ENCODE assay signal across 9 cellular contexts in the genomic region with DNA sequence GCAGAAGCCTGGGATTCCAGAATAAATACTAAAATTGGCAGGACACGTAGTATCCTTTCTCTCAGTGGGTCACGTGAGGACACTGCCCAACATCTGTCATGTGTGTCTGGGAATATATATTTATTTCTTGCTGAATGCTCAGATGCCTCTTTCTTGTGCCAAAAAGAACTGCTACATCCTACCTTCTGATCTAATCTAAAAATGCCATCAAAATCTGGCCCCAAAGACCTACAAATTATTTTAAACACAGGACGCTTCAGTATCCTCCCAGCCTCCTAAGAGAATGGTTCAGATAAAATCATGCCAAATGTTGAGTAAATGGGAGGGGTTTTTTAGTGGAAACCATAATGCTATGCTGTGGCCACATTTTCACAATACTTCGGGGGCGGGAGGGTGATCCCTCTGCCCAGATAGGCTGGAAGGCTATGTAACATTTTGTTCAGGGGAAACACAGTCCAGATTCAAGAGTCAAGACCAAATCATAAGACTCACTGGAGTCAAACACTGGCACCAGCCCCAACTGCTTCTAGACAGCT. TPM values are rescaled to one million over a fixed set of nuclear protein-coding genes. Genes with fewer than 3 reads are reported as not detected.
DNase-seq lines count a peak whose midpoint lies in the region; ATAC-seq, FAIRE-seq and TF ChIP-seq lines count a peak whose summit lies in the region.
"Had no signal": no experiment of that assay in that cellular context is flagged by ENCODE, and none has a peak within 500 bp of the region (broad histone marks: within the 10 kb centered on the region; RNA-seq: fewer than 3 reads in every experiment).

No MANE protein-coding gene starts in this region.

- no peak for TF ChIP-seq POLR2A in K562 (conservative IDR thresholded peaks at IDR 0.05)
- TF ChIP-seq POLR2A in transverse colon (IDR thresholded peaks at IDR 0.05) = no peak

- no peak for TF ChIP-seq CTCF in K562 (IDR thresholded peaks at IDR 0.05 in 2 of 3, conservative IDR thresholded peaks at IDR 0.05 in 1 of 3; ENCODE audit: insufficient read depth in 2 of 3, low read depth in 1 of 3, low read length in 3 of 3)
- TF ChIP-seq CTCF in lung (IDR thresholded peaks at IDR 0.05; ENCODE audit: control extremely low read depth, extremely low read depth) = no peak
- no peak for TF ChIP-seq CTCF in transverse colon (IDR thresholded peaks at IDR 0.05)

- no TSS peak for BruUV-seq in K562 (replicated peaks; lab: Mats Ljungman, UMichigan)

- no peaks in the 10 kb centered on the region for H4K20me1 ChIP-seq in K562 (replicated peaks; ENCODE audit: control insufficient read depth, insufficient read depth, low read length)

- no peak for TF ChIP-seq RAD21 in K562 (CRISPR knock-in tag; conservative IDR thresholded peaks at IDR 0.05 in 1 of 2, IDR thresholded peaks at IDR 0.05 in 1 of 2)

- no peak overlapping the region for H3K9ac ChIP-seq in K562 (ENCODE audit: insufficient read depth in 1 of 2, low read depth in 2 of 2, low read length in 2 of 2)

- H3K27me3 ChIP-seq in K562 (ENCODE audit: control insufficient read depth in 2 of 2, insufficient read depth in 2 of 2, low read length in 2 of 2) (no peaks in the 10 kb centered on the region), lung (ENCODE audit: control insufficient read depth, insufficient read depth) (no peaks in the 10 kb centered on the region), transverse colon (no peaks in the 10 kb centered on the region)

- in situ Hi-C loops in K562 (cut with MboI) (no loop called here), transverse colon (cut with MboI; ENCODE audit: low pct_ligation_motif_present in 1 of 4, low pct_unique_long_range_greater_than_20kb in 1 of 4, low sequenced_read_pairs in 3 of 4) (loop anchor here in 3 of 4 donors (10.0 to 25.0 kb wide), 3 partner anchors 139 to 292 kb away; a partner anchor contains a TSS)

- H3K79me2 ChIP-seq in K562 (ENCODE audit: control insufficient read depth, insufficient read depth, low read length) = no peaks in the 10 kb centered on the region

- H3K9me3 ChIP-seq in K562 (replicated peaks; ENCODE audit: control insufficient read depth, insufficient read depth, low read depth, low read length) (no peaks in the 10 kb centered on the region), lung (ENCODE audit: control insufficient read depth in 2 of 2, insufficient read depth in 1 of 2, low read length in 1 of 2) (no peaks in the 10 kb centered on the region), transverse colon (no peaks in the 10 kb centered on the region)

- CTCF ChIA-PET in K562 (lab: Yijun Ruan, JAX; ENCODE audit: low intra/inter-chr PET ratio) = no interaction called here

- POLR2A ChIA-PET in K562 (lab: Yijun Ruan, JAX) = interaction anchor here (0.8 to 1.4 kb wide), 3 partner anchors 9 to 20 kb away, joined by 3 to 6 read pairs (median 4); no protein-coding TSS in a partner anchor

- H3K4me3 ChIP-seq in K562 (no peak overlapping the region), lung (no peak overlapping the region), transverse colon (no peak overlapping the region)

- H3K27ac ChIP-seq in K562 (ENCODE audit: extremely low read depth, low read depth, low read length) (no peak overlapping the region), lung (ENCODE audit: low read depth in 1 of 2, low read length in 1 of 2) (peak overlapping the region; percentile 70 to 77), transverse colon (peak overlapping the region; percentile 68 to 77 (median 70))
- H3K27ac ChIP-seq: C4-2B had no signal

- FAIRE-seq in K562 (lab: Jason Lieb, UNC) = no peak

- peak; percentile 38 for DNase-seq in activated CD4-positive, alpha-beta T cell treated with anti-CD3 and anti-CD28 coated beads for 48 hours
- no peak for DNase-seq in activated CD4-positive, alpha-beta T cell treated with anti-CD3 and anti-CD28 coated beads, Interleukin-2, amount 50 U/mL, for 1 hour
- DNase-seq in K562 (ENCODE audit: extremely low read depth in 1 of 4, low spot score in 3 of 4) = no peak
- peak; percentile 61 for DNase-seq in lung (ENCODE audit: low spot score)
- DNase-seq in transverse colon = peak; percentile 41
- no peak for DNase-seq in ecto neural progenitor cell (ENCODE audit: low spot score)
- no peak for DNase-seq in activated CD4-positive, alpha-beta T cell treated with anti-CD3 and anti-CD28 coated beads, Interleukin-2, amount 50 U/mL, for 48 hours

- intact Hi-C loops in K562 (cut with micrococcal nuclease) (no loop called here), transverse colon (cut with DNase I; ENCODE audit: low total_unique reads) (no loop called here)

- WGBS in K562 (ENCODE audit: insufficient coverage, low coverage, missing lambda C conversion rate) = 55% methylated on average over 5 of the region's 5 CpGs
- WGBS in lung, 2 donors = 39 to 43% methylated on average over 5 of the region's 5 CpGs
- WGBS in transverse colon (ENCODE audit: low coverage in 1 of 2), 2 donors = 48 to 62% methylated on average over 2 to 5 of the region's 5 CpGs

- H3K4me1 ChIP-seq in K562 (replicated peaks in 1 of 2; ENCODE audit: control insufficient read depth in 2 of 2, insufficient read depth in 2 of 2, low read length in 2 of 2) = peaks cover 0 to 21% of the 10 kb centered on the region in 2 experiments; a peak in 3 of 5 replicates
- peaks cover 12 to 41% of the 10 kb centered on the region in 2 donors for H3K4me1 ChIP-seq in lung (ENCODE audit: control insufficient read depth in 2 of 2, insufficient read depth in 2 of 2, low read length in 2 of 2)
- peaks cover 0 to 30% (median 6%) of the 10 kb centered on the region in 4 donors for H3K4me1 ChIP-seq in transverse colon

- H3K9me1 ChIP-seq in K562 (ENCODE audit: control insufficient read depth, insufficient read depth, low read length) = no peaks in the 10 kb centered on the region

- TF ChIP-seq EP300 in K562 (IDR thresholded peaks at IDR 0.05; ENCODE audit: low read length) (no peak), transverse colon (IDR thresholded peaks at IDR 0.05; ENCODE audit: low read depth) (no peak)

- H2AFZ ChIP-seq in K562 (ENCODE audit: low read depth, low read length) = no peak overlapping the region

- H3K36me3 ChIP-seq in K562 (ENCODE audit: control insufficient read depth, insufficient read depth, low read length) = no peaks in the 10 kb centered on the region
- H3K36me3 ChIP-seq in lung (ENCODE audit: control insufficient read depth in 2 of 2, insufficient read depth in 2 of 2, low read length in 2 of 2) = peaks cover 5 to 7% of the 10 kb centered on the region in 2 donors
- H3K36me3 ChIP-seq in transverse colon = peaks cover 0 to 10% (median 0%) of the 10 kb centered on the region in 4 donors

- no peak overlapping the region for H3K4me2 ChIP-seq in K562 (ENCODE audit: insufficient read depth, low read length)

- no peak for ATAC-seq in K562
- ATAC-seq in lung (ENCODE audit: insufficient read depth, low FRiP score) = peak; percentile 63
- ATAC-seq in HG03175 (IDR thresholded peaks at IDR 0.05; ENCODE audit: unreplicated experiment) = no peak

RNA-seq across cellular contexts. Expression of a gene that starts 22.9 kb away (rescaled TPM):
- 15.2 and 53.0 TPM in 2 replicates for total RNA-seq in K562 (2011; cell fraction: chromatin; rRNA removed; ENCODE audit: low replicate concordance)
- 19.7 and 21.4 TPM in 2 replicates for total RNA-seq in K562 (2011; cell fraction: nucleolus; rRNA removed)
- total RNA-seq in K562 (2011; cell fraction: nucleoplasm; rRNA removed) = 13.7 and 15.3 TPM in 2 replicates
- total RNA-seq in K562 (2014; rRNA removed) = 2.8 and 2.9 TPM in 2 replicates
- 0.47 and 0.64 TPM in 2 replicates for total RNA-seq in K562 (2014; rRNA removed; fragmentation: Illumina TruSeq; extraction: Trizol)
- 1.7 and 2.5 TPM in 2 replicates for total RNA-seq in K562 (2015; rRNA removed; fragmentation: Illumina TruSeq; extraction: Trizol)
- total RNA-seq in K562 (2021) = 4.4 TPM in 2 replicates
- 9.8 and 11.9 TPM in 2 replicates for polyA plus RNA-seq in K562 (2011; rRNA removed)
- polyA plus RNA-seq in K562 (2011; cell fraction: cytosol; rRNA removed) = 4.9 and 9.8 TPM in 2 replicates
- polyA plus RNA-seq in K562 (2011; cell fraction: nucleus; rRNA removed) = 96.7 and 310 TPM in 2 replicates
- polyA plus RNA-seq in K562 (2012) = 4.9 and 6.6 TPM in 2 replicates
- polyA plus RNA-seq in K562 (2014; fragmentation: Illumina TruSeq; extraction: Trizol) = 2.4 and 3.1 TPM in 2 replicates
- polyA plus RNA-seq in K562 (2014; fragmentation: Nextera tagmentation; extraction: Ambion mirVana) = under 1 TPM; 0.04 to 0.11 TPM
- polyA plus RNA-seq in K562 (2014; rRNA removed) = 6.6 and 9.1 TPM in 2 replicates
- polyA minus RNA-seq in K562 (2011; rRNA and poly(A)+ RNA removed) = 5.3 and 14.2 TPM in 2 replicates
- 2.5 and 5.4 TPM in 2 replicates for polyA minus RNA-seq in K562 (2011; cell fraction: cytosol; rRNA and poly(A)+ RNA removed)
- polyA minus RNA-seq in K562 (2011; cell fraction: nucleus; rRNA and poly(A)+ RNA removed) = 15.4 and 24.0 TPM in 2 replicates
- 1 to 10 TPM; 1.7 to 8.4 TPM for total RNA-seq in lung
- polyA plus RNA-seq in lung = 10 to 100 TPM in 1 of 2 donors, 1 to 10 TPM in 1; 3.3 to 14.4 TPM
- 10 to 100 TPM; 12.2 to 37.4 (median 13.9) TPM for total RNA-seq in transverse colon

RNA-seq across cellular contexts. Expression of a gene that starts 52.7 kb away (rescaled TPM):
- 17.2 and 53.9 TPM in 2 replicates for total RNA-seq in K562 (2011; cell fraction: chromatin; rRNA removed; ENCODE audit: low replicate concordance)
- 37.9 and 41.4 TPM in 2 replicates for total RNA-seq in K562 (2011; cell fraction: nucleolus; rRNA removed)
- 20.8 and 22.1 TPM in 2 replicates for total RNA-seq in K562 (2011; cell fraction: nucleoplasm; rRNA removed)
- 15.8 and 17.1 TPM in 2 replicates for total RNA-seq in K562 (2014; rRNA removed)
- total RNA-seq in K562 (2014; rRNA removed; fragmentation: Illumina TruSeq; extraction: Trizol) = 2.5 and 3.5 TPM in 2 replicates
- total RNA-seq in K562 (2015; rRNA removed; fragmentation: Illumina TruSeq; extraction: Trizol) = 4.3 and 5.0 TPM in 2 replicates
- 22.3 and 28.1 TPM in 2 replicates for total RNA-seq in K562 (2021)
- polyA plus RNA-seq in K562 (2011; rRNA removed) = 4.6 and 6.5 TPM in 2 replicates
- 3.9 and 14.6 TPM in 2 replicates for polyA plus RNA-seq in K562 (2011; cell fraction: cytosol; rRNA removed)
- 28.4 and 73.6 TPM in 2 replicates for polyA plus RNA-seq in K562 (2011; cell fraction: nucleus; rRNA removed)
- polyA plus RNA-seq in K562 (2012) = 9.4 and 11.3 TPM in 2 replicates
- 10.3 and 11.7 TPM in 2 replicates for polyA plus RNA-seq in K562 (2014; fragmentation: Illumina TruSeq; extraction: Trizol)
- under 1 TPM; 0.15 to 0.59 TPM for polyA plus RNA-seq in K562 (2014; fragmentation: Nextera tagmentation; extraction: Ambion mirVana)
- 14.2 and 15.6 TPM in 2 replicates for polyA plus RNA-seq in K562 (2014; rRNA removed)
- 2.5 and 3.7 TPM in 2 replicates for polyA minus RNA-seq in K562 (2011; rRNA and poly(A)+ RNA removed)
- polyA minus RNA-seq in K562 (2011; cell fraction: cytosol; rRNA and poly(A)+ RNA removed) = 8.7 and 9.4 TPM in 2 replicates
- 11.3 and 11.8 TPM in 2 replicates for polyA minus RNA-seq in K562 (2011; cell fraction: nucleus; rRNA and poly(A)+ RNA removed)
- total RNA-seq in lung = 1 to 10 TPM; 6.6 to 6.9 TPM
- polyA plus RNA-seq in lung = 1 to 10 TPM; 2.7 to 3.2 TPM
- 1 to 10 TPM; 2.9 to 8.6 (median 5.6) TPM for total RNA-seq in transverse colon

RNA-seq across cellular contexts. Expression of a gene that starts 56.1 kb away (rescaled TPM):
- total RNA-seq in K562 (2011; cell fraction: chromatin; rRNA removed; ENCODE audit: low replicate concordance) = 26.1 and 92.6 TPM in 2 replicates
- 53.0 and 61.9 TPM in 2 replicates for total RNA-seq in K562 (2011; cell fraction: nucleolus; rRNA removed)
- total RNA-seq in K562 (2011; cell fraction: nucleoplasm; rRNA removed) = 24.8 and 33.5 TPM in 2 replicates
- total RNA-seq in K562 (2014; rRNA removed) (22.6 and 27.5 TPM in 2 replicates), K562 (2014; rRNA removed; fragmentation: Illumina TruSeq; extraction: Trizol) (7.2 and 11.4 TPM in 2 replicates), K562 (2015; rRNA removed; fragmentation: Illumina TruSeq; extraction: Trizol) (17.1 and 17.3 TPM in 2 replicates), K562 (2021) (31.3 and 35.3 TPM in 2 replicates), lung (10 to 100 TPM; 44.0 to 49.9 TPM), transverse colon (10 to 100 TPM; 39.2 to 71.8 (median 41.3) TPM)
- polyA plus RNA-seq in K562 (2011; rRNA removed) (15.9 and 16.5 TPM in 2 replicates), K562 (2014; fragmentation: Illumina TruSeq; extraction: Trizol) (29.9 and 31.2 TPM in 2 replicates), K562 (2014; fragmentation: Nextera tagmentation; extraction: Ambion mirVana) (under 1 TPM; 0.35 to 0.38 TPM), K562 (2014; rRNA removed) (21.4 and 21.6 TPM in 2 replicates), lung (10 to 100 TPM; 29.8 to 38.4 TPM)
- polyA plus RNA-seq in K562 (2011; cell fraction: cytosol; rRNA removed) = 12.4 and 42.3 TPM in 2 replicates
- 30.8 and 82.9 TPM in 2 replicates for polyA plus RNA-seq in K562 (2011; cell fraction: nucleus; rRNA removed)
- 22.2 and 29.8 TPM in 2 replicates for polyA plus RNA-seq in K562 (2012)
- 7.8 and 14.8 TPM in 2 replicates for polyA minus RNA-seq in K562 (2011; rRNA and poly(A)+ RNA removed)
- 22.0 and 24.6 TPM in 2 replicates for polyA minus RNA-seq in K562 (2011; cell fraction: cytosol; rRNA and poly(A)+ RNA removed)
- 21.4 and 31.9 TPM in 2 replicates for polyA minus RNA-seq in K562 (2011; cell fraction: nucleus; rRNA and poly(A)+ RNA removed)

Comparison
In these comparisons a context has a peak if more than half of its experiments do, and no peak if none do; other contexts are left out.
1. DNase-seq: peak in activated CD4-positive, alpha-beta T cell treated with anti-CD3 and anti-CD28 coated beads for 48 hours (single experiment), lung (single experiment) and transverse colon (single experiment); none in activated CD4-positive, alpha-beta T cell treated with anti-CD3 and anti-CD28 coated beads, Interleukin-2, amount 50 U/mL, for 1 hour (single experiment), K562 (0 of 4), ecto neural progenitor cell (single experiment) and activated CD4-positive, alpha-beta T cell treated with anti-CD3 and anti-CD28 coated beads, Interleukin-2, amount 50 U/mL, for 48 hours (0 of 2).